Comparison of ENCODE assay signal across 12 cellular contexts in genomic region chr15:38378162-38378560, GRCh38.
DNase-seq lines count a peak whose midpoint lies in the region; ATAC-seq, FAIRE-seq and TF ChIP-seq lines count a peak whose summit lies in the region.
"Had no signal": no experiment of that assay in that cellular context is flagged by ENCODE, and none has a peak within 500 bp of the region (broad histone marks: within the 10 kb centered on the region; RNA-seq: fewer than 3 reads in every experiment).

No MANE protein-coding gene starts in this region.

- peak overlapping the region; percentile 70 for H3K9ac ChIP-seq in adipocyte (ENCODE audit: low read length)

- no peaks in the 10 kb centered on the region for H3K36me3 ChIP-seq in adipocyte (ENCODE audit: control insufficient read depth, insufficient read depth, low read length, severe bottlenecking)
- H3K36me3 ChIP-seq: esophagus muscularis mucosa had no signal

- TF ChIP-seq POLR2A in H54 (IDR thresholded peaks at IDR 0.05; ENCODE audit: low read depth, low read length), result no peak

- peak overlapping the region; percentile 0 for H3K27ac ChIP-seq in temporal lobe (ENCODE audit: low read depth, low read length)

- peak overlapping the region; percentile 72 for H3K4me3 ChIP-seq in adipocyte (ENCODE audit: low read length)
- H3K4me3 ChIP-seq: esophagus muscularis mucosa had no signal

- no peak for FAIRE-seq in H54 (lab: Jason Lieb, UNC)

- no peak for ATAC-seq in HG02678 (IDR thresholded peaks at IDR 0.05; ENCODE audit: unreplicated experiment)
- ATAC-seq: activated T-helper 17 cell treated with anti-CD3 and anti-CD28 coated beads, Interleukin-2, amount 50 U/mL, for 72 hours; natural killer cell had no signal

- H3K4me1 ChIP-seq in adipocyte (ENCODE audit: control insufficient read depth, insufficient read depth, low read length), result peaks cover 22% of the 10 kb centered on the region

- H3K27me3 ChIP-seq in adipocyte (replicated peaks; ENCODE audit: control insufficient read depth, insufficient read depth, low read length), result no peaks in the 10 kb centered on the region
- H3K27me3 ChIP-seq: esophagus muscularis mucosa had no signal

- peak; percentile 23 for DNase-seq in adipocyte (ENCODE audit: low read depth)
- peak; percentile 54 for DNase-seq in fibroblast of peridontal ligament (ENCODE audit: extremely low read depth)
- DNase-seq in mucosa of gallbladder (ENCODE audit: low spot score), result peak; percentile 15
- DNase-seq in H54 (ENCODE audit: insufficient read length, low spot score), result no peak
- DNase-seq in NCI-H82 (lab: John Stamatoyannopoulos, UW), result no peak
- DNase-seq in activated gamma-delta T cell treated with Interleukin-2 at 50 U/mL for 16 hours, result no peak
- DNase-seq: natural killer cell, NCI-H748 treated with DMSO at 0.1 percent for 48 hours had no signal

- H3K9me3 ChIP-seq in adipocyte (ENCODE audit: control insufficient read depth, low read length), result no peaks in the 10 kb centered on the region
- H3K9me3 ChIP-seq: esophagus muscularis mucosa had no signal

Comparison
In these comparisons a context has a peak if more than half of its experiments do, and no peak if none do; other contexts are left out.
1. DNase-seq: peak in adipocyte (single experiment), fibroblast of peridontal ligament (single experiment) and mucosa of gallbladder (single experiment); none in H54 (single experiment), NCI-H82 (single experiment) and activated gamma-delta T cell treated with Interleukin-2 at 50 U/mL for 16 hours (single experiment).